In the genomic region with DNA sequence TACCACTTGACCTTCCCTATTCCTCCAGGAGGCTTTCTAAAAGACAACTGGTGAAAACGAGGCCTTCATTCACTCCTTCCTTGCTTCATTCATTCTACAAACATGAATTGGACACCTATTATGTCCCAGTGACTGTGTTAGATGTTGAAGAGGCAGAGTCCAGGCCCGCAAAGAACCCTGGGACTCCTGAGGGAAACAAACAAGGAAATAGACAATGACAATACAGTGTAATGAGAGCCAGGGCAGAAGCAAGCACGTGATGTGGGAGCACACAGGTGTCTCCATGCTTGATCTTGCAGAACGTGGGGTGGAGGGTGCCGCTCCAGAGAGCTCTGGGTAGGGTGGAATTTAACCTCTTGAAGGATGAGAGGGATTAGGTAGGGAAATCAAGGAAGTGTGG, we compare ENCODE assay signal across 16 cellular contexts.
DNase-seq lines count a peak whose midpoint lies in the region; ATAC-seq and TF ChIP-seq lines count a peak whose summit lies in the region.
"Had no signal": no experiment of that assay in that cellular context is flagged by ENCODE, and none has a peak within 500 bp of the region (broad histone marks: within the 10 kb centered on the region; RNA-seq: fewer than 3 reads in every experiment).

No MANE protein-coding gene starts in this region.

- no peak for ATAC-seq in CD8-positive, alpha-beta T cell
- no peak for ATAC-seq in HG02852 (IDR thresholded peaks at IDR 0.05; ENCODE audit: unreplicated experiment)
- ATAC-seq in stimulated activated naive CD8-positive, alpha-beta T cell treated with anti-CD3 and anti-CD28 coated beads, Interleukin-15, Interleukin-2, amounts not matched to agents 100 U/mL and 50 U/mL, for 24 hours: no peak

- no peaks in the 10 kb centered on the region for H3K9me2 ChIP-seq in hepatocyte (replicated peaks; ENCODE audit: insufficient read depth)

- H3K4me1 ChIP-seq in CD8-positive, alpha-beta T cell (ENCODE audit: insufficient read depth, low read length): peaks cover 18% of the 10 kb centered on the region
- no peaks in the 10 kb centered on the region for H3K4me1 ChIP-seq in hepatocyte (ENCODE audit: insufficient read depth)

- peaks cover 7 to 13% of the 10 kb centered on the region in 2 donors for H3K36me3 Mint-ChIP-seq in CD14-positive monocyte
- no peaks in the 10 kb centered on the region for H3K36me3 Mint-ChIP-seq in CD8-positive, alpha-beta T cell

- no peaks in the 10 kb centered on the region for H3K36me3 ChIP-seq in CD8-positive, alpha-beta T cell (ENCODE audit: insufficient read depth, low read length)
- H3K36me3 ChIP-seq in hepatocyte (replicated peaks; ENCODE audit: insufficient read depth, low read depth): no peaks in the 10 kb centered on the region

- H2AFZ ChIP-seq in hepatocyte: no peak overlapping the region

- no peak overlapping the region for H3K4me2 ChIP-seq in hepatocyte
- H3K4me2 ChIP-seq: KMS-11 had no signal

- H3K9me3 Mint-ChIP-seq in CD14-positive monocyte: peaks cover 0 to 2% (median 0%) of the 10 kb centered on the region in 7 donors
- H3K9me3 Mint-ChIP-seq in CD8-positive, alpha-beta T cell: no peaks in the 10 kb centered on the region

- DNase-seq in CD14-positive monocyte (ENCODE audit: low spot score) (no peak), NCI-H2107 treated with DMSO at 0.1 percent for 48 hours (lab: John Stamatoyannopoulos, UW; ENCODE audit: unreplicated experiment) (peak; percentile 57), hepatocyte (ENCODE audit: low spot score) (no peak), superior temporal gyrus (ENCODE audit: extremely low spot score) (no peak), activated gamma-delta T cell treated with Interleukin-2 at 50 U/mL for 16 hours (no peak)
- DNase-seq in CD8-positive, alpha-beta T cell: no peak
- no peak for DNase-seq in stimulated activated naive CD8-positive, alpha-beta T cell treated with anti-CD3 and anti-CD28 coated beads, Interleukin-15, Interleukin-2, amounts not matched to agents 100 U/mL and 50 U/mL, for 24 hours
- DNase-seq: DMS79 treated with DMSO at 0.1 percent for 48 hours, NCI-H1048, NCI-H1436 treated with DMSO at 0.1 percent for 48 hours, NCI-H446 treated with DMSO at 0.1 percent for 48 hours, NCI-H82, SW 1271 had no signal

- H3K4me1 Mint-ChIP-seq in CD14-positive monocyte: peaks cover 84% of the 10 kb centered on the region
- H3K4me1 Mint-ChIP-seq in CD8-positive, alpha-beta T cell (ENCODE audit: low read depth): peaks cover 32% of the 10 kb centered on the region

- H3K27me3 ChIP-seq in CD8-positive, alpha-beta T cell (ENCODE audit: insufficient read depth, low read length): no peaks in the 10 kb centered on the region
- H3K27me3 ChIP-seq in hepatocyte: no peaks in the 10 kb centered on the region

- no peak overlapping the region for H3K4me3 ChIP-seq in CD8-positive, alpha-beta T cell (ENCODE audit: low read depth, low read length)
- H3K4me3 ChIP-seq in hepatocyte: no peak overlapping the region

- H3K9me3 ChIP-seq in CD8-positive, alpha-beta T cell (ENCODE audit: low read length): no peaks in the 10 kb centered on the region
- H3K9me3 ChIP-seq in hepatocyte (ENCODE audit: low read depth): no peaks in the 10 kb centered on the region

- H4K20me1 ChIP-seq in hepatocyte (ENCODE audit: insufficient read depth, poor library complexity, severe bottlenecking): no peaks in the 10 kb centered on the region

- no peak overlapping the region for H3K27ac ChIP-seq in CD8-positive, alpha-beta T cell (ENCODE audit: low read depth, low read length)
- H3K27ac ChIP-seq in hepatocyte: peak overlapping the region; percentile 3
- H3K27ac ChIP-seq: C4-2B, KMS-11 had no signal

- no peak overlapping the region for H3K4me3 Mint-ChIP-seq in CD14-positive monocyte
- H3K4me3 Mint-ChIP-seq in CD8-positive, alpha-beta T cell: no peak overlapping the region

- POLR2A ChIA-PET in CD8-positive, alpha-beta T cell (lab: Charles Lee): interaction anchor here (0.6 to 1.4 kb wide), 2 partner anchors 17 to 44 kb away, joined by 3 to 4 read pairs; no protein-coding TSS in a partner anchor

- H3K27ac Mint-ChIP-seq in CD14-positive monocyte: peak overlapping the region; percentile 10 to 100 (median 78)
- H3K27ac Mint-ChIP-seq in CD8-positive, alpha-beta T cell: peak overlapping the region; percentile 55

- peaks cover 0 to 7% (median 2%) of the 10 kb centered on the region in 3 donors for H3K27me3 Mint-ChIP-seq in CD14-positive monocyte (ENCODE audit: low read depth in 3 of 3)
- H3K27me3 Mint-ChIP-seq in CD8-positive, alpha-beta T cell (ENCODE audit: low read depth): no peaks in the 10 kb centered on the region

- H3K79me2 ChIP-seq in hepatocyte: no peaks in the 10 kb centered on the region

- WGBS in hepatocyte (ENCODE audit: low lambda C conversion rate, missing lambda C conversion rate): 67% methylated on average over 5 of the region's 5 CpGs

- CTCF ChIA-PET in CD8-positive, alpha-beta T cell (lab: Charles Lee): interaction anchor here (1.2 kb wide), 1 partner anchor 19 kb away, joined by 4 read pairs; no protein-coding TSS in a partner anchor

- intact Hi-C loops in CD14-positive monocyte (cut with micrococcal nuclease): loop anchor here (5.0 to 10.0 kb wide), 4 partner anchors 58 to 452 kb away; no protein-coding TSS in a partner anchor
- intact Hi-C loops in CD8-positive, alpha-beta T cell (cut with DNase I, micrococcal nuclease): no loop called here

- TF ChIP-seq CTCF in CD14-positive monocyte (IDR thresholded peaks at IDR 0.05) (no peak), hepatocyte (IDR thresholded peaks at IDR 0.05; ENCODE audit: poor library complexity) (no peak)
- TF ChIP-seq CTCF in CD8-positive, alpha-beta T cell (IDR thresholded peaks at IDR 0.05): no peak

Comparison
In these comparisons a context has a peak if more than half of its experiments do, and no peak if none do; other contexts are left out.
1. intact Hi-C loops: an anchor here in CD14-positive monocyte (5.0 to 10.0 kb wide); none called in CD8-positive, alpha-beta T cell.